9 cellular contexts compared by ENCODE assay signal in genomic region chr9:127566351-127567001, GRCh38. TPM values are rescaled to one million over a fixed set of nuclear protein-coding genes. Genes with fewer than 3 reads are reported as not detected.
DNase-seq lines count a peak whose midpoint lies in the region; ATAC-seq, FAIRE-seq and TF ChIP-seq lines count a peak whose summit lies in the region.
"Had no signal": no experiment of that assay in that cellular context is flagged by ENCODE, and none has a peak within 500 bp of the region (broad histone marks: within the 10 kb centered on the region; RNA-seq: fewer than 3 reads in every experiment).

No MANE protein-coding gene starts in this region.

- no peak for TF ChIP-seq CTCF in astrocyte of the cerebellum (IDR thresholded peaks at IDR 0.05; ENCODE audit: low read depth, low read length, missing control alignments)
- no peak for TF ChIP-seq CTCF in keratinocyte (optimal IDR thresholded peaks at IDR 0.05 in 1 of 3, IDR thresholded peaks at IDR 0.05 in 1 of 3, conservative IDR thresholded peaks at IDR 0.05 in 1 of 3; ENCODE audit: extremely low read depth in 1 of 3, insufficient read depth in 2 of 3, low read length in 3 of 3)
- no peak for TF ChIP-seq CTCF in spleen (IDR thresholded peaks at IDR 0.05 in 8 of 11, conservative IDR thresholded peaks at IDR 0.05 in 3 of 11)

- no peaks in the 10 kb centered on the region for H3K9me1 ChIP-seq in keratinocyte (ENCODE audit: control insufficient read depth, extremely low read depth, insufficient read depth, low read length)

- peaks cover 19% of the 10 kb centered on the region for H3K4me1 Mint-ChIP-seq in stimulated activated memory B cell treated with anti-CD40 and anti-IgM and Interleukin-4, amounts not matched to agents 10 μg/mL and 1 μg/mL and 100 μg/mL, for 72 hours
- H3K4me1 Mint-ChIP-seq in stimulated activated naive CD8-positive, alpha-beta T cell treated with anti-CD3 and anti-CD28 coated beads, Interleukin-15, amount 100 ng/mL, for 72 hours = peaks cover 41% of the 10 kb centered on the region

- H3K36me3 Mint-ChIP-seq in stimulated activated memory B cell treated with anti-CD40 and anti-IgM and Interleukin-4, amounts not matched to agents 10 μg/mL and 1 μg/mL and 100 μg/mL, for 72 hours = no peaks in the 10 kb centered on the region

- H3K9ac ChIP-seq in keratinocyte (ENCODE audit: control insufficient read depth, extremely low read depth, insufficient read depth, low read length) = peak overlapping the region; percentile 95

- intact Hi-C loops in spleen (cut with DNase I; ENCODE audit: low total_unique reads) = no loop called here

- TF ChIP-seq POLR2A in spleen (IDR thresholded peaks at IDR 0.05) = no peak

- peak; percentile 40 for DNase-seq in HK-2 (ENCODE audit: unreplicated experiment)
- no peak for DNase-seq in astrocyte of the cerebellum (ENCODE audit: low read depth)
- peak; percentile 57 for DNase-seq in keratinocyte (ENCODE audit: low read depth, low spot score)
- DNase-seq in spleen = no peak
- DNase-seq in NCI-H1105 treated with DMSO at 0.1 percent for 48 hours (lab: John Stamatoyannopoulos, UW) = no peak
- DNase-seq in stimulated activated naive CD8-positive, alpha-beta T cell treated with anti-CD3 and anti-CD28 coated beads, Interleukin-15, amount 100 ng/mL, for 72 hours = no peak
- DNase-seq: stimulated activated CD4-positive, alpha-beta T cell treated with anti-CD3 and anti-CD28 coated beads, Interleukin-1b, Interleukin-23, amount 100 ng/mL, for 48 hours had no signal

- H3K9me3 Mint-ChIP-seq in stimulated activated memory B cell treated with anti-CD40 and anti-IgM and Interleukin-4, amounts not matched to agents 10 μg/mL and 1 μg/mL and 100 μg/mL, for 72 hours = no peaks in the 10 kb centered on the region
- no peaks in the 10 kb centered on the region for H3K9me3 Mint-ChIP-seq in stimulated activated naive CD8-positive, alpha-beta T cell treated with anti-CD3 and anti-CD28 coated beads, Interleukin-15, amount 100 ng/mL, for 72 hours

- H3K4me3 ChIP-seq in astrocyte of the cerebellum (ENCODE audit: low read depth, low read length) (peak overlapping the region; percentile 91), keratinocyte (ENCODE audit: control insufficient read depth in 2 of 3, extremely low read depth in 1 of 3, insufficient read depth in 2 of 3, low read depth in 1 of 3, low read length in 3 of 3) (peak overlapping the region; percentile 94 to 99 (median 98)), spleen (peak overlapping the region in 6 of 8 donors; percentile 67 to 78 (median 73))

- H3K9me3 ChIP-seq in keratinocyte (ENCODE audit: control insufficient read depth, low read depth, low read length) (no peaks in the 10 kb centered on the region), spleen (no peaks in the 10 kb centered on the region)

- H3K27me3 ChIP-seq in keratinocyte (ENCODE audit: control insufficient read depth, extremely low read depth, insufficient read depth, low read length) (no peaks in the 10 kb centered on the region), spleen (replicated peaks in 1 of 7) (peaks cover 0 to 22% (median 0%) of the 10 kb centered on the region in 7 donors)

- H3K36me3 ChIP-seq in keratinocyte (ENCODE audit: control insufficient read depth in 2 of 2, extremely low read depth in 1 of 2, insufficient read depth in 2 of 2, low read length in 2 of 2) (peaks cover 9 to 35% of the 10 kb centered on the region in 2 experiments), spleen (no peaks in the 10 kb centered on the region)

- no peak overlapping the region for H3K4me3 Mint-ChIP-seq in stimulated activated memory B cell treated with anti-CD40 and anti-IgM and Interleukin-4, amounts not matched to agents 10 μg/mL and 1 μg/mL and 100 μg/mL, for 72 hours
- no peak overlapping the region for H3K4me3 Mint-ChIP-seq in stimulated activated naive CD8-positive, alpha-beta T cell treated with anti-CD3 and anti-CD28 coated beads, Interleukin-15, amount 100 ng/mL, for 72 hours

- in situ Hi-C loops in astrocyte of the cerebellum (cut with HindIII; ENCODE audit: low sequenced_read_pairs) = no loop called here

- H2AFZ ChIP-seq in keratinocyte (ENCODE audit: control insufficient read depth, low read length) = no peak overlapping the region

- H3K27me3 Mint-ChIP-seq in stimulated activated memory B cell treated with anti-CD40 and anti-IgM and Interleukin-4, amounts not matched to agents 10 μg/mL and 1 μg/mL and 100 μg/mL, for 72 hours = peaks cover 9% of the 10 kb centered on the region
- no peaks in the 10 kb centered on the region for H3K27me3 Mint-ChIP-seq in stimulated activated naive CD8-positive, alpha-beta T cell treated with anti-CD3 and anti-CD28 coated beads, Interleukin-15, amount 100 ng/mL, for 72 hours

- 62 to 73% (median 67%) methylated on average over 6 to 11 of the region's 11 CpGs for whole genome bisulfite sequencing in spleen, 5 donors

- peaks cover 12% of the 10 kb centered on the region for H4K20me1 ChIP-seq in keratinocyte (ENCODE audit: control insufficient read depth, extremely low read depth, insufficient read depth, low read length)

- H3K4me1 ChIP-seq in keratinocyte (ENCODE audit: control insufficient read depth, extremely low read depth, insufficient read depth, low read length) (peaks cover 54% of the 10 kb centered on the region), spleen (peaks cover 12 to 84% (median 53%) of the 10 kb centered on the region in 6 donors)

- H3K79me2 ChIP-seq in keratinocyte (ENCODE audit: control insufficient read depth, insufficient read depth, low read length) = peaks cover 68% of the 10 kb centered on the region

- ATAC-seq in stimulated activated memory B cell treated with anti-CD40 and anti-IgM and Interleukin-4, amounts not matched to agents 10 μg/mL and 1 μg/mL and 100 μg/mL, for 72 hours = no peak
- ATAC-seq in stimulated activated naive CD8-positive, alpha-beta T cell treated with anti-CD3 and anti-CD28 coated beads, Interleukin-15, amount 100 ng/mL, for 72 hours = no peak

- H3K27ac Mint-ChIP-seq in stimulated activated memory B cell treated with anti-CD40 and anti-IgM and Interleukin-4, amounts not matched to agents 10 μg/mL and 1 μg/mL and 100 μg/mL, for 72 hours = no peak overlapping the region
- no peak overlapping the region for H3K27ac Mint-ChIP-seq in stimulated activated naive CD8-positive, alpha-beta T cell treated with anti-CD3 and anti-CD28 coated beads, Interleukin-15, amount 100 ng/mL, for 72 hours

- dilution Hi-C loops in keratinocyte (cut with MboI; ENCODE audit: extremely low pct_ligation_motif_present, low sequenced_read_pairs) = no loop called here

- H3K27ac ChIP-seq in keratinocyte (ENCODE audit: control insufficient read depth, insufficient read depth, low read length) (peak overlapping the region; percentile 90), spleen (peak overlapping the region in 6 of 8 donors; percentile 75 to 92 (median 89))

- H3K4me2 ChIP-seq in keratinocyte (ENCODE audit: control insufficient read depth, extremely low read depth, insufficient read depth, low read depth, low read length) = peak overlapping the region; percentile 83

- FAIRE-seq in keratinocyte (lab: Jason Lieb, UNC) = peak; percentile 71
- FAIRE-seq: colon had no signal

RNA-seq across cellular contexts. Expression of gene STXBP1, which starts 45.6 kb away (rescaled TPM):
- polyA plus RNA-seq in keratinocyte (7.8 to 22.2 TPM (median 17.1 TPM) in 3 replicates), spleen (1 to 10 TPM; 4.3 to 7.6 (median 6.0) TPM)
- polyA plus RNA-seq in keratinocyte (2011; ENCODE audit: low read depth) = 19.1 TPM
- 26.8 and 30.2 TPM in 2 replicates for polyA plus RNA-seq in keratinocyte (2011; cell fraction: cytosol; rRNA removed)
- polyA plus RNA-seq in keratinocyte (2011; cell fraction: nucleus; rRNA removed) = 37.0 and 43.4 TPM in 2 replicates
- polyA plus RNA-seq in keratinocyte (2012; ENCODE audit: low replicate concordance) = 22.7 and 30.0 TPM in 2 replicates
- 18.2 to 43.8 TPM (median 24.5 TPM) in 3 replicates for polyA minus RNA-seq in keratinocyte
- 21.1 TPM for polyA minus RNA-seq in keratinocyte (2011; cell fraction: cytosol; rRNA and poly(A)+ RNA removed)
- polyA minus RNA-seq in keratinocyte (2011; cell fraction: nucleus; rRNA and poly(A)+ RNA removed) = 16.2 and 26.9 TPM in 2 replicates
- total RNA-seq in spleen = 10 to 100 TPM; 26.0 to 75.7 (median 38.5) TPM

Comparison
In these comparisons a context has a peak if more than half of its experiments do, and no peak if none do; other contexts are left out.
1. DNase-seq: peak in HK-2 (single experiment) and keratinocyte (single experiment); none in astrocyte of the cerebellum (single experiment), spleen (single experiment), NCI-H1105 treated with DMSO at 0.1 percent for 48 hours (single experiment) and stimulated activated naive CD8-positive, alpha-beta T cell treated with anti-CD3 and anti-CD28 coated beads, Interleukin-15, amount 100 ng/mL, for 72 hours (0 of 2).
2. Peak in every context shown above with its lines, with median percentiles within 50 percentile points of each other: H3K4me3 ChIP-seq.